ENCODE assay signal across 13 cellular contexts in the genomic region with DNA sequence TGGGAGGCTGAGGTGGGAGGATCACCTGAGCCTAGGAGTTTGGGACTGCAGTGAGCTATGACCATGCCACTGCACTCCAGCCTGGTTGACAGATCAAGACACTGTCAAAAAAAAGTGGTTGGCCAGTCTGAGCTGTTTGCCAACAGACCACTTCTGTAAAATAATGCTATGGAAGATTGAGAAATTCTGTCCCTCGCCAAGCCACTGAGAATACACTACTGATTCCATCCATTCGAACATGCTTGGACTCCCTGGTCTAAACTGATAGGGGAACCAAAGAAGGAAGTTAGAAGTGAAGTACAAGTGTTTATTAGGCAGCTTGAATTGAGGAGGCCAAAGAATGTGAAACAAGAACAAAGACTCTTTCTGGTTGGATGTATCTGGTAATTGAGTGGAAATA.
"Had no signal": no experiment of that assay in that cellular context is flagged by ENCODE, and none has a peak within 500 bp of the region (broad histone marks: within the 10 kb centered on the region; RNA-seq: fewer than 3 reads in every experiment).

No MANE protein-coding gene starts in this region.

- H3K9me3 ChIP-seq: heart right ventricle, vagina had no signal

- H3K27ac ChIP-seq: cardiac muscle cell, heart right ventricle, parathyroid adenoma, vagina had no signal

- H3K4me3 ChIP-seq: cardiac muscle cell, heart right ventricle, vagina had no signal

- ATAC-seq: WTC11 had no signal

- H3K27me3 ChIP-seq: cardiac muscle cell, vagina had no signal

- H3K27ac Mint-ChIP-seq: activated CD4-positive, alpha-beta T cell treated with anti-CD3 and anti-CD28 coated beads, Interleukin-2, amount 10 ng/mL, durations not matched to agents 7 days and 5 days; activated naive CD4-positive, alpha-beta T cell treated with anti-CD3 and anti-CD28 coated beads, Interleukin-2, amount 10 ng/mL, durations not matched to agents 7 days and 5 days; activated T-helper 2 cell treated with anti-CD3 and anti-CD28 coated beads, Interferon-gamma antibody, Interleukin-2, Interleukin-4, amounts not matched to agents 10 μg/mL and 5 μg/mL and 100 μg/mL, durations not matched to agents 14 hours and 24 hours and 36 hours; mesothelial cell of epicardium; T-helper 2 cell treated with Interferon-gamma antibody and Interleukin-4, amounts not matched to agents 5 μg/mL and 100 μg/mL, for 36 hours; WTC11 had no signal

- H3K4me1 Mint-ChIP-seq: activated CD4-positive, alpha-beta T cell treated with anti-CD3 and anti-CD28 coated beads, Interleukin-2, amount 10 ng/mL, durations not matched to agents 7 days and 5 days; activated naive CD4-positive, alpha-beta T cell treated with anti-CD3 and anti-CD28 coated beads, Interleukin-2, amount 10 ng/mL, durations not matched to agents 7 days and 5 days; naive B cell had no signal

- H3K9me3 Mint-ChIP-seq: activated CD4-positive, alpha-beta T cell treated with anti-CD3 and anti-CD28 coated beads, Interleukin-2, amount 10 ng/mL, durations not matched to agents 7 days and 5 days; activated naive CD4-positive, alpha-beta T cell treated with anti-CD3 and anti-CD28 coated beads, Interleukin-2, amount 10 ng/mL, durations not matched to agents 7 days and 5 days; activated T-helper 2 cell treated with anti-CD3 and anti-CD28 coated beads, Interferon-gamma antibody, Interleukin-2, Interleukin-4, amounts not matched to agents 10 μg/mL and 5 μg/mL and 100 μg/mL, durations not matched to agents 14 hours and 24 hours and 36 hours; mesothelial cell of epicardium; naive B cell; T-helper 2 cell treated with Interferon-gamma antibody and Interleukin-4, amounts not matched to agents 5 μg/mL and 100 μg/mL, for 36 hours; WTC11 had no signal

- DNase-seq: activated CD4-positive, alpha-beta T cell treated with anti-CD3 and anti-CD28 coated beads, Interleukin-2, amount 10 ng/mL, durations not matched to agents 7 days and 5 days; activated CD8-positive, alpha-beta memory T cell treated with anti-CD3 and anti-CD28 coated beads for 24 hours; activated naive CD4-positive, alpha-beta T cell treated with anti-CD3 and anti-CD28 coated beads, Interleukin-2, amount 10 ng/mL, durations not matched to agents 7 days and 5 days; effector CD4-positive, alpha-beta T cell; heart right ventricle; naive B cell had no signal

- H3K4me3 Mint-ChIP-seq: activated CD4-positive, alpha-beta T cell treated with anti-CD3 and anti-CD28 coated beads, Interleukin-2, amount 10 ng/mL, durations not matched to agents 7 days and 5 days; activated naive CD4-positive, alpha-beta T cell treated with anti-CD3 and anti-CD28 coated beads, Interleukin-2, amount 10 ng/mL, durations not matched to agents 7 days and 5 days; mesothelial cell of epicardium; naive B cell; T-helper 2 cell treated with Interferon-gamma antibody and Interleukin-4, amounts not matched to agents 5 μg/mL and 100 μg/mL, for 36 hours; WTC11 had no signal

- H3K36me3 ChIP-seq: cardiac muscle cell, heart right ventricle, vagina had no signal

- H3K4me1 ChIP-seq: vagina had no signal

- H3K36me3 Mint-ChIP-seq: activated naive CD4-positive, alpha-beta T cell treated with anti-CD3 and anti-CD28 coated beads, Interleukin-2, amount 10 ng/mL, durations not matched to agents 7 days and 5 days; mesothelial cell of epicardium; naive B cell; WTC11 had no signal
